Comparison of ENCODE assay signal across 1 cellular context in the genomic region with DNA sequence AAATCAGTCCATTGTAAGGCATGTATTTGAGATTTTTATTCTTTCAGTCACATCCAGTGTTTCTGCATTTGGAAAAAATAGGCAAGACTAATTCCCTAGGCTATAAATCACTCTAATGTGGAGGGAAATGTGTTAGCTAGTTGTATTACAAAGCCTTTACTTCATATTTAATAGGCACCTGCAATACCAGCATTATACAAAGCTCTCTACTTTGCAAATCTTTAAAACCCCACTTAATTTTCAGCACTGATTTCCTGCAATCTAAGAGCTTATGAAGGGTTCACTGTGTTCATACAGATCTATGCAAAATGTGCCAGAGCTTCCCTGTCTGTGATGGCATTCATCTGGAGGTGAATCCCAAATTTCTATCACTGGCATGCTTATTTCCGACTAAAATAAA.
TF ChIP-seq lines count a peak whose summit lies in the region.

No MANE protein-coding gene starts in this region.

TF ChIP-seq in GM23338, 12 proteins besides CTCF, POLR2A, EP300 and RAD21 (continued from another document):
- TF ChIP-seq, protein P1, sequence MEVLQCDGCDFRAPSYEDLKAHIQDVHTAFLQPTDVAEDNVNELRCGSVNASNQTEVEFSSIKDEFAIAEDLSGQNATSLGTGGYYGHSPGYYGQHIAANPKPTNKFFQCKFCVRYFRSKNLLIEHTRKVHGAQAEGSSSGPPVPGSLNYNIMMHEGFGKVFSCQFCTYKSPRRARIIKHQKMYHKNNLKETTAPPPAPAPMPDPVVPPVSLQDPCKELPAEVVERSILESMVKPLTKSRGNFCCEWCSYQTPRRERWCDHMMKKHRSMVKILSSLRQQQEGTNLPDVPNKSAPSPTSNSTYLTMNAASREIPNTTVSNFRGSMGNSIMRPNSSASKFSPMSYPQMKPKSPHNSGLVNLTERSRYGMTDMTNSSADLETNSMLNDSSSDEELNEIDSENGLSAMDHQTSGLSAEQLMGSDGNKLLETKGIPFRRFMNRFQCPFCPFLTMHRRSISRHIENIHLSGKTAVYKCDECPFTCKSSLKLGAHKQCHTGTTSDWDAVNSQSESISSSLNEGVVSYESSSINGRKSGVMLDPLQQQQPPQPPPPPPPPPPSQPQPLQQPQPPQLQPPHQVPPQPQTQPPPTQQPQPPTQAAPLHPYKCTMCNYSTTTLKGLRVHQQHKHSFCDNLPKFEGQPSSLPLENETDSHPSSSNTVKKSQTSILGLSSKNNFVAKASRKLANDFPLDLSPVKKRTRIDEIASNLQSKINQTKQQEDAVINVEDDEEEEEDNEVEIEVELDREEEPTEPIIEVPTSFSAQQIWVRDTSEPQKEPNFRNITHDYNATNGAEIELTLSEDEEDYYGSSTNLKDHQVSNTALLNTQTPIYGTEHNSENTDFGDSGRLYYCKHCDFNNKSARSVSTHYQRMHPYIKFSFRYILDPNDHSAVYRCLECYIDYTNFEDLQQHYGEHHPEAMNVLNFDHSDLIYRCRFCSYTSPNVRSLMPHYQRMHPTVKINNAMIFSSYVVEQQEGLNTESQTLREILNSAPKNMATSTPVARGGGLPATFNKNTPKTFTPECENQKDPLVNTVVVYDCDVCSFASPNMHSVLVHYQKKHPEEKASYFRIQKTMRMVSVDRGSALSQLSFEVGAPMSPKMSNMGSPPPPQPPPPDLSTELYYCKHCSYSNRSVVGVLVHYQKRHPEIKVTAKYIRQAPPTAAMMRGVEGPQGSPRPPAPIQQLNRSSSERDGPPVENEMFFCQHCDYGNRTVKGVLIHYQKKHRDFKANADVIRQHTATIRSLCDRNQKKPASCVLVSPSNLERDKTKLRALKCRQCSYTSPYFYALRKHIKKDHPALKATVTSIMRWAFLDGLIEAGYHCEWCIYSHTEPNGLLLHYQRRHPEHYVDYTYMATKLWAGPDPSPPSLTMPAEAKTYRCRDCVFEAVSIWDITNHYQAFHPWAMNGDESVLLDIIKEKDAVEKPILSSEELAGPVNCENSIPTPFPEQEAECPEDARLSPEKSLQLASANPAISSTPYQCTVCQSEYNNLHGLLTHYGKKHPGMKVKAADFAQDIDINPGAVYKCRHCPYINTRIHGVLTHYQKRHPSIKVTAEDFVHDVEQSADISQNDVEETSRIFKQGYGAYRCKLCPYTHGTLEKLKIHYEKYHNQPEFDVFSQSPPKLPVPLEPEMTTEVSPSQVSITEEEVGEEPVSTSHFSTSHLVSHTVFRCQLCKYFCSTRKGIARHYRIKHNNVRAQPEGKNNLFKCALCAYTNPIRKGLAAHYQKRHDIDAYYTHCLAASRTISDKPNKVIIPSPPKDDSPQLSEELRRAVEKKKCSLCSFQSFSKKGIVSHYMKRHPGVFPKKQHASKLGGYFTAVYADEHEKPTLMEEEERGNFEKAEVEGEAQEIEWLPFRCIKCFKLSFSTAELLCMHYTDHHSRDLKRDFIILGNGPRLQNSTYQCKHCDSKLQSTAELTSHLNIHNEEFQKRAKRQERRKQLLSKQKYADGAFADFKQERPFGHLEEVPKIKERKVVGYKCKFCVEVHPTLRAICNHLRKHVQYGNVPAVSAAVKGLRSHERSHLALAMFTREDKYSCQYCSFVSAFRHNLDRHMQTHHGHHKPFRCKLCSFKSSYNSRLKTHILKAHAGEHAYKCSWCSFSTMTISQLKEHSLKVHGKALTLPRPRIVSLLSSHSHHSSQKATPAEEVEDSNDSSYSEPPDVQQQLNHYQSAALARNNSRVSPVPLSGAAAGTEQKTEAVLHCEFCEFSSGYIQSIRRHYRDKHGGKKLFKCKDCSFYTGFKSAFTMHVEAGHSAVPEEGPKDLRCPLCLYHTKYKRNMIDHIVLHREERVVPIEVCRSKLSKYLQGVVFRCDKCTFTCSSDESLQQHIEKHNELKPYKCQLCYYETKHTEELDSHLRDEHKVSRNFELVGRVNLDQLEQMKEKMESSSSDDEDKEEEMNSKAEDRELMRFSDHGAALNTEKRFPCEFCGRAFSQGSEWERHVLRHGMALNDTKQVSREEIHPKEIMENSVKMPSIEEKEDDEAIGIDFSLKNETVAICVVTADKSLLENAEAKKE (CRISPR knock-in tag; IDR thresholded peaks at IDR 0.05) = no peak
- no peak for TF ChIP-seq EZH2 (IDR thresholded peaks at IDR 0.05; ENCODE audit: low read depth, unreplicated experiment)
- TF ChIP-seq, protein P2, sequence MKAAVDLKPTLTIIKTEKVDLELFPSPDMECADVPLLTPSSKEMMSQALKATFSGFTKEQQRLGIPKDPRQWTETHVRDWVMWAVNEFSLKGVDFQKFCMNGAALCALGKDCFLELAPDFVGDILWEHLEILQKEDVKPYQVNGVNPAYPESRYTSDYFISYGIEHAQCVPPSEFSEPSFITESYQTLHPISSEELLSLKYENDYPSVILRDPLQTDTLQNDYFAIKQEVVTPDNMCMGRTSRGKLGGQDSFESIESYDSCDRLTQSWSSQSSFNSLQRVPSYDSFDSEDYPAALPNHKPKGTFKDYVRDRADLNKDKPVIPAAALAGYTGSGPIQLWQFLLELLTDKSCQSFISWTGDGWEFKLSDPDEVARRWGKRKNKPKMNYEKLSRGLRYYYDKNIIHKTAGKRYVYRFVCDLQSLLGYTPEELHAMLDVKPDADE (IDR thresholded peaks at IDR 0.05) = no peak
- no peak for TF ChIP-seq JUNB (IDR thresholded peaks at IDR 0.05; ENCODE audit: unreplicated experiment)
- TF ChIP-seq POLR2AphosphoS5 (IDR thresholded peaks at IDR 0.05; ENCODE audit: low read depth) = no peak
- TF ChIP-seq ZNF331 (CRISPR knock-in tag; IDR thresholded peaks at IDR 0.05; ENCODE audit: low read depth) = no peak
- TF ChIP-seq CREB1 (CRISPR knock-in tag; IDR thresholded peaks at IDR 0.05; ENCODE audit: low read depth) = no peak
TF ChIP-seq in GM23338: peak in this region for 0.
